ENCODE assay signal across 20 cellular contexts in the genomic region with DNA sequence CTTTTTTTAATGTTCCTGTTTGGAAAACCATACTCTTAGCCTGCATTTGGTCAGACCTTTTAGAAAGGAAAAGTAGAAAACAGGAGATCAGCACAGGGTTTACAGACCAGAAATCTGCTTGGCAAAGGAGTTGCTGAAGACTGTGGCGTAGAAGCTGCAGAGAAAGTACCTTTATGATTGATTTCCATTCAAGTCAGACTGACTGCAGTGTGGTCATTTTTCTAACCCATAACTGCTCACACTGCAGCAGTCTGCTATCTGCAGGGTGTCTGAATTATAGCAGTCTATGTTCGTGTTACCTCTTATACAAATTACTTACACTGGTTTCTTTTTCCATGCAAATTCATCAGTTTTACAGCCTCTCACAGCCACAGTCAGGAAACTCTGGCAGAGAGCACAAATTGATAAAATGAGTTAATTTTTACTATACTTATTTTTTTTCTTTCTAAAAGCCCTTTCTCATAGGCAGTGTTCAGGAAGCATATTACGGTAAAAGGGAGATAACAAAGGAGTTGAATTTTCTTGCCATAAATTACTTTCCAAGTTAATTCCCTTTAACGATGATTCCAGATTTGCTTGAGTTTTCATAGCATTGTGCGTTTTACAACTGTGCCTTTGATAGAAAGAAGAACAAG.
DNase-seq lines count a peak whose midpoint lies in the region; ATAC-seq and TF ChIP-seq lines count a peak whose summit lies in the region.
"Had no signal": no experiment of that assay in that cellular context is flagged by ENCODE, and none has a peak within 500 bp of the region (broad histone marks: within the 10 kb centered on the region; RNA-seq: fewer than 3 reads in every experiment).

No MANE protein-coding gene starts in this region.

- ATAC-seq in GM18909 (IDR thresholded peaks at IDR 0.05; ENCODE audit: poor library complexity, unreplicated experiment), result no peak
- ATAC-seq in activated CD4-positive, alpha-beta T cell treated with anti-CD3 and anti-CD28 coated beads for 36 hours, result no peak
- ATAC-seq: K562 had no signal

- H3K27ac Mint-ChIP-seq in endodermal cell, result no peak overlapping the region
- H3K27ac Mint-ChIP-seq in activated CD4-positive, alpha-beta T cell treated with anti-CD3 and anti-CD28 coated beads for 36 hours, result no peak overlapping the region
- H3K27ac Mint-ChIP-seq: B cell; CD4-positive, alpha-beta T cell; H9 had no signal

- intact Hi-C loops in activated CD4-positive, alpha-beta T cell treated with anti-CD3 and anti-CD28 coated beads for 36 hours (cut with DNase I, micrococcal nuclease), result no loop called here

- H3K9ac ChIP-seq in endodermal cell (ENCODE audit: extremely low read depth, low read length, poor library complexity, severe bottlenecking) (no peak overlapping the region), smooth muscle cell (ENCODE audit: low read depth) (no peak overlapping the region)

- TF ChIP-seq CTCF in endodermal cell (conservative IDR thresholded peaks at IDR 0.05) (no peak), smooth muscle cell (IDR thresholded peaks at IDR 0.05; ENCODE audit: borderline replicate concordance, insufficient read depth, poor library complexity, severe bottlenecking) (no peak)

- H3K4me3 Mint-ChIP-seq in endodermal cell, result no peak overlapping the region
- H3K4me3 Mint-ChIP-seq in activated CD4-positive, alpha-beta T cell treated with anti-CD3 and anti-CD28 coated beads for 36 hours, result no peak overlapping the region
- H3K4me3 Mint-ChIP-seq: B cell; CD4-positive, alpha-beta T cell; H9 had no signal

- H3K9me3 Mint-ChIP-seq in endodermal cell, result peaks cover 16% of the 10 kb centered on the region
- H3K9me3 Mint-ChIP-seq in activated CD4-positive, alpha-beta T cell treated with anti-CD3 and anti-CD28 coated beads for 36 hours (ENCODE audit: low read depth), result no peaks in the 10 kb centered on the region
- H3K9me3 Mint-ChIP-seq: CD4-positive, alpha-beta T cell had no signal

- DNase-seq in HEK293T (ENCODE audit: extremely low spot score) (peak; percentile 61), NCI-H69 (lab: John Stamatoyannopoulos, UW) (peak; percentile 4), endodermal cell (no peak), smooth muscle cell (lab: John Stamatoyannopoulos, UW; ENCODE audit: unreplicated experiment) (no peak), cerebellum (ENCODE audit: low spot score) (no peak)
- no peak for DNase-seq in stimulated activated CD4-positive, alpha-beta T cell treated with anti-CD3 and anti-CD28 coated beads, Interleukin-4, amount 100 ng/mL, for 4 hours
- no peak for DNase-seq in activated CD4-positive, alpha-beta T cell treated with anti-CD3 and anti-CD28 coated beads for 36 hours
- DNase-seq: CD4-positive, alpha-beta T cell; H9; MV-4-11; NCI-H1417; NCI-H1930; NCI-H2171; NCI-H446; NCI-H774; RPMI8226 had no signal

- H3K27ac ChIP-seq in endodermal cell (ENCODE audit: low read depth, low read length) (peak overlapping the region; percentile 43), smooth muscle cell (ENCODE audit: low read depth) (no peak overlapping the region)
- H3K27ac ChIP-seq: SJSA1 had no signal

- H3K4me1 ChIP-seq in endodermal cell (ENCODE audit: control insufficient read depth, insufficient read depth, low read length) (no peaks in the 10 kb centered on the region), smooth muscle cell (ENCODE audit: low read depth) (peaks cover under 1% of the 10 kb centered on the region)

- no peak overlapping the region for H2AFZ ChIP-seq in smooth muscle cell (ENCODE audit: low read depth)

- H3F3A ChIP-seq in smooth muscle cell (ENCODE audit: low read depth), result no peaks in the 10 kb centered on the region

- H3K27me3 ChIP-seq in endodermal cell (ENCODE audit: control insufficient read depth, insufficient read depth, low read length, poor library complexity, severe bottlenecking) (no peaks in the 10 kb centered on the region), smooth muscle cell (ENCODE audit: low read depth) (no peaks in the 10 kb centered on the region)
- H3K27me3 ChIP-seq: SJSA1 had no signal

- WGBS in endodermal cell (ENCODE audit: insufficient coverage in 1 of 2, insufficient read length in 1 of 2), 2 experiments, result 89 to 92% methylated on average over 4 to 5 of the region's 5 CpGs
- WGBS in smooth muscle cell (ENCODE audit: low lambda C conversion rate), result 40% methylated on average over 5 of the region's 5 CpGs

- peaks cover 3% of the 10 kb centered on the region for H3K36me3 Mint-ChIP-seq in endodermal cell (ENCODE audit: low read depth)
- peaks cover 3% of the 10 kb centered on the region for H3K36me3 Mint-ChIP-seq in activated CD4-positive, alpha-beta T cell treated with anti-CD3 and anti-CD28 coated beads for 36 hours (ENCODE audit: low read depth)

- H3K4me1 Mint-ChIP-seq in endodermal cell, result no peaks in the 10 kb centered on the region
- no peaks in the 10 kb centered on the region for H3K4me1 Mint-ChIP-seq in activated CD4-positive, alpha-beta T cell treated with anti-CD3 and anti-CD28 coated beads for 36 hours
- H3K4me1 Mint-ChIP-seq: B cell had no signal

- CTCF ChIA-PET in HEK293T (lab: Yijun Ruan, JAX), result interaction anchor here (0.6 kb wide), 1 partner anchor 245 kb away, joined by 3 read pairs; no protein-coding TSS in a partner anchor
- CTCF ChIA-PET in activated CD4-positive, alpha-beta T cell treated with anti-CD3 and anti-CD28 coated beads for 36 hours (lab: Charles Lee), result interaction anchor here (0.6 kb wide), 1 partner anchor 10 kb away, joined by 3 read pairs; no protein-coding TSS in a partner anchor

- no peaks in the 10 kb centered on the region for H3K27me3 Mint-ChIP-seq in endodermal cell (ENCODE audit: insufficient read depth)
- H3K27me3 Mint-ChIP-seq in activated CD4-positive, alpha-beta T cell treated with anti-CD3 and anti-CD28 coated beads for 36 hours, result no peaks in the 10 kb centered on the region
- H3K27me3 Mint-ChIP-seq: B cell; CD4-positive, alpha-beta T cell had no signal

- H3K4me2 ChIP-seq in smooth muscle cell, result peak overlapping the region; percentile 40

- H4K20me1 ChIP-seq in smooth muscle cell (ENCODE audit: low read depth), result no peaks in the 10 kb centered on the region

- H3K36me3 ChIP-seq in endodermal cell (ENCODE audit: control insufficient read depth, insufficient read depth, low read length) (no peaks in the 10 kb centered on the region), smooth muscle cell (ENCODE audit: low read depth) (no peaks in the 10 kb centered on the region)
- H3K36me3 ChIP-seq: SJSA1 had no signal

- POLR2A ChIA-PET in HEK293T (lab: Yijun Ruan, JAX), result no interaction called here
- POLR2A ChIA-PET in activated CD4-positive, alpha-beta T cell treated with anti-CD3 and anti-CD28 coated beads for 36 hours (lab: Charles Lee), result no interaction called here

- no peaks in the 10 kb centered on the region for H3K79me2 ChIP-seq in smooth muscle cell (ENCODE audit: low read depth)

- H3K4me3 ChIP-seq in endodermal cell (ENCODE audit: low read length), result no peak overlapping the region
- H3K4me3 ChIP-seq in smooth muscle cell, result no peak overlapping the region
- H3K4me3 ChIP-seq: K562, SJSA1 had no signal

- H3K9me3 ChIP-seq in endodermal cell (ENCODE audit: control insufficient read depth, low read length) (no peaks in the 10 kb centered on the region), smooth muscle cell (replicated peaks; ENCODE audit: low read depth) (no peaks in the 10 kb centered on the region)
- H3K9me3 ChIP-seq: SJSA1 had no signal

TF ChIP-seq in HEK293T, 16 proteins besides CTCF, POLR2A, EP300 and RAD21:
- no peak for TF ChIP-seq TARDBP (IDR thresholded peaks at IDR 0.05)
- TF ChIP-seq, protein P1, sequence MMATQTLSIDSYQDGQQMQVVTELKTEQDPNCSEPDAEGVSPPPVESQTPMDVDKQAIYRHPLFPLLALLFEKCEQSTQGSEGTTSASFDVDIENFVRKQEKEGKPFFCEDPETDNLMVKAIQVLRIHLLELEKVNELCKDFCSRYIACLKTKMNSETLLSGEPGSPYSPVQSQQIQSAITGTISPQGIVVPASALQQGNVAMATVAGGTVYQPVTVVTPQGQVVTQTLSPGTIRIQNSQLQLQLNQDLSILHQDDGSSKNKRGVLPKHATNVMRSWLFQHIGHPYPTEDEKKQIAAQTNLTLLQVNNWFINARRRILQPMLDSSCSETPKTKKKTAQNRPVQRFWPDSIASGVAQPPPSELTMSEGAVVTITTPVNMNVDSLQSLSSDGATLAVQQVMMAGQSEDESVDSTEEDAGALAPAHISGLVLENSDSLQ (IDR thresholded peaks at IDR 0.05), result peak; percentile 87

Comparison
In these comparisons a context has a peak if more than half of its experiments do, and no peak if none do; other contexts are left out.
1. DNase-seq: peak in HEK293T (single experiment) and NCI-H69 (single experiment); none in endodermal cell (single experiment), smooth muscle cell (single experiment), cerebellum (single experiment), stimulated activated CD4-positive, alpha-beta T cell treated with anti-CD3 and anti-CD28 coated beads, Interleukin-4, amount 100 ng/mL, for 4 hours (0 of 2) and activated CD4-positive, alpha-beta T cell treated with anti-CD3 and anti-CD28 coated beads for 36 hours (single experiment).